In genomic region chr10:110305767-110306451, GRCh38 we compare ENCODE assay signal across 8 cellular contexts. TPM values are rescaled to one million over a fixed set of nuclear protein-coding genes. Genes with fewer than 3 reads are reported as not detected.
DNase-seq lines count a peak whose midpoint lies in the region; ATAC-seq, FAIRE-seq and TF ChIP-seq lines count a peak whose summit lies in the region.

No MANE protein-coding gene starts in this region.

- FAIRE-seq in GM12878 (lab: Jason Lieb, UNC) (peak; percentile 54), small intestine (lab: Jason Lieb, UNC) (no peak)

- in situ Hi-C loops in GM12878 (cut with MboI) = loop anchor here (10.0 to 25.0 kb wide), 2 partner anchors 369 to 1831 kb away; no protein-coding TSS in a partner anchor

- H3K4me1 ChIP-seq in GM12878 (ENCODE audit: control insufficient read depth, insufficient read depth, low read length) (peaks cover 7% of the 10 kb centered on the region; the same call in 1 of the 2 replicates), iPS-20b (ENCODE audit: insufficient read depth, low read length) (peaks cover 8% of the 10 kb centered on the region), small intestine (ENCODE audit: control insufficient read depth in 2 of 2, insufficient read depth in 1 of 2, low read depth in 1 of 2, low read length in 1 of 2) (peaks cover 5% of the 10 kb centered on the region in 2 donors)

- SMC1A ChIA-PET in GM12878 (lab: Charles Lee; ENCODE audit: uncharacterized antibody, unreplicated experiment) = interaction anchor here (0.8 to 5.4 kb wide), 32 partner anchors 8 to 613 kb away, joined by 3 to 69 read pairs (median 5); partner anchors contain the start of genes BBIP1 and SHOC2

- TF ChIP-seq CTCF in GM10248 (IDR thresholded peaks at IDR 0.05; ENCODE audit: control extremely low read depth, extremely low read depth, low read depth, missing control alignments) (peak; percentile 53), HFF-Myc (IDR thresholded peaks at IDR 0.05; ENCODE audit: low read depth, low read length, missing control alignments) (peak; percentile 61), GM12878 (IDR thresholded peaks at IDR 0.05 in 2 of 3, conservative IDR thresholded peaks at IDR 0.05 in 1 of 3; ENCODE audit: control insufficient read depth in 2 of 3, extremely low read depth in 1 of 3, insufficient read depth in 1 of 3, low read depth in 3 of 3, low read length in 3 of 3) (peak; percentile 61 to 83 (median 63))

- H3K27me3 ChIP-seq in GM12878 (replicated peaks in 1 of 2; ENCODE audit: control insufficient read depth in 2 of 2, insufficient read depth in 2 of 2, low read length in 1 of 2) (no peaks in the 10 kb centered on the region), iPS-20b (ENCODE audit: insufficient read depth, low read length) (no peaks in the 10 kb centered on the region), small intestine (ENCODE audit: control insufficient read depth in 2 of 2, insufficient read depth in 2 of 2, low read length in 2 of 2) (no peaks in the 10 kb centered on the region)

- DNase-seq in GM10248 (ENCODE audit: extremely low spot score) (peak; percentile 58), HFF-Myc (ENCODE audit: extremely low read depth, low read depth) (peak; percentile 76), NCI-H1092 (lab: John Stamatoyannopoulos, UW) (peak; percentile 10), SKM-1 (lab: John Stamatoyannopoulos, UW; ENCODE audit: unreplicated experiment) (peak; percentile 95), GM12878 (ENCODE audit: low read depth, low spot score) (peak; percentile 65), small intestine (peak; percentile 84), mesenteric fat pad (ENCODE audit: low spot score) (no peak)

- intact Hi-C loops in GM12878 (cut with micrococcal nuclease; ENCODE audit: unreplicated experiment) = loop anchor here (1.0 to 10.0 kb wide), 4 partner anchors 294 to 699 kb away; no protein-coding TSS in a partner anchor

- 61% methylated on average over 17 of the region's 17 CpGs for WGBS in GM12878 (ENCODE audit: insufficient coverage, insufficient replicate concordance, low lambda C conversion rate, missing lambda C conversion rate)
- WGBS in small intestine, 3 donors = 59 to 65% (median 63%) methylated on average over 17 of the region's 17 CpGs

- no TSS peak for BruUV-seq in GM12878 (replicated peaks; lab: Mats Ljungman, UMichigan)

- peak; percentile 87 for TF ChIP-seq RAD21 in GM12878 (IDR thresholded peaks at IDR 0.05; ENCODE audit: insufficient read depth, low read depth, low read length)

- no peak for TF ChIP-seq POLR2A in GM12878 (IDR thresholded peaks at IDR 0.05; ENCODE audit: low read depth, low read length)

- no peak for TF ChIP-seq EP300 in GM12878 (IDR thresholded peaks at IDR 0.05; ENCODE audit: borderline replicate concordance in 1 of 2, control insufficient read depth in 1 of 2, low read depth in 2 of 2, low read length in 2 of 2)

- H3K9me3 ChIP-seq in GM12878 (replicated peaks; ENCODE audit: control insufficient read depth, insufficient read depth, low read length) (no peaks in the 10 kb centered on the region), iPS-20b (ENCODE audit: insufficient read depth, low read depth, low read length) (no peaks in the 10 kb centered on the region), small intestine (ENCODE audit: control insufficient read depth, low read depth) (no peaks in the 10 kb centered on the region)

- H3K36me3 ChIP-seq in GM12878 (ENCODE audit: control insufficient read depth in 2 of 2, insufficient read depth in 2 of 2, low read length in 1 of 2) = peaks cover 0 to 6% of the 10 kb centered on the region in 2 experiments; a peak in 1 of 4 replicates
- peaks cover 28% of the 10 kb centered on the region for H3K36me3 ChIP-seq in iPS-20b (ENCODE audit: insufficient read depth, low read depth, low read length)
- H3K36me3 ChIP-seq in small intestine (ENCODE audit: control insufficient read depth in 2 of 2, insufficient read depth in 2 of 2, low read length in 2 of 2) = peaks cover 0 to 4% of the 10 kb centered on the region in 2 donors

- POLR2A ChIA-PET in GM10248 (lab: Yijun Ruan, JAX) (interaction anchor here (0.6 to 1.5 kb wide), 3 partner anchors 50 to 198 kb away, joined by 3 read pairs; no protein-coding TSS in a partner anchor), GM12878 (lab: Charles Lee) (interaction anchor here (0.6 to 1.9 kb wide), 22 partner anchors 8 to 305 kb away, joined by 3 to 10 read pairs (median 4); no protein-coding TSS in a partner anchor)

- H4K20me1 ChIP-seq in GM12878 (ENCODE audit: control insufficient read depth, insufficient read depth) = no peaks in the 10 kb centered on the region

- H2AFZ ChIP-seq in GM12878 (ENCODE audit: control insufficient read depth, low read depth, low read length) = peak overlapping the region; percentile 48

- H3K4me3 ChIP-seq in HFF-Myc (replicated peaks; ENCODE audit: low read depth, low read length) (peak overlapping the region; percentile 87; the same call in 1 of the 2 replicates), GM12878 (no peak overlapping the region), iPS-20b (ENCODE audit: low read length) (peak overlapping the region; percentile 100; the same call in 1 of the 2 replicates), small intestine (ENCODE audit: low read depth in 1 of 2, low read length in 2 of 2) (no peak overlapping the region)

- H3K9ac ChIP-seq in GM12878 (ENCODE audit: control insufficient read depth, insufficient read depth, low read length) = peak overlapping the region; percentile 92; the same call in 1 of the 2 replicates
- no peak overlapping the region for H3K9ac ChIP-seq in iPS-20b (ENCODE audit: low read depth, low read length)

- CTCF ChIA-PET in GM10248 (lab: Yijun Ruan, JAX) = interaction anchor here (0.9 to 8.1 kb wide), 37 partner anchors 10 to 1831 kb away, joined by 3 to 86 read pairs (median 5); no protein-coding TSS in a partner anchor
- CTCF ChIA-PET in GM12878 (lab: Yijun Ruan, JAX) = interaction anchor here (0.6 to 7.0 kb wide), 46 partner anchors 9 to 467 kb away, joined by 3 to 191 read pairs (median 6); partner anchors contain the start of gene SMC3

- peaks cover 40% of the 10 kb centered on the region for H3K79me2 ChIP-seq in GM12878 (ENCODE audit: control insufficient read depth, insufficient read depth, low read length)

- no peak overlapping the region for H3K27ac ChIP-seq in GM12878 (ENCODE audit: control insufficient read depth, insufficient read depth)
- no peak overlapping the region for H3K27ac ChIP-seq in iPS-20b (ENCODE audit: low read length)
- H3K27ac ChIP-seq in small intestine (ENCODE audit: low read depth in 1 of 2, low read length in 1 of 2) = no peak overlapping the region

- ATAC-seq in GM12878 = peak; percentile 72

- RAD21 ChIA-PET in GM12878 (lab: Charles Lee; ENCODE audit: unreplicated experiment) = interaction anchor here (0.8 to 6.9 kb wide), 26 partner anchors 8 to 1831 kb away, joined by 3 to 151 read pairs (median 5); partner anchors contain the start of genes BBIP1, SHOC2 and SMC3

- H3K4me2 ChIP-seq in GM12878 (ENCODE audit: control insufficient read depth, insufficient read depth) = peak overlapping the region; percentile 62; the same call in 1 of the 2 replicates

TF ChIP-seq in GM12878, 131 proteins besides CTCF, POLR2A, EP300 and RAD21 (continues in another document):
- TF ChIP-seq, protein P1, sequence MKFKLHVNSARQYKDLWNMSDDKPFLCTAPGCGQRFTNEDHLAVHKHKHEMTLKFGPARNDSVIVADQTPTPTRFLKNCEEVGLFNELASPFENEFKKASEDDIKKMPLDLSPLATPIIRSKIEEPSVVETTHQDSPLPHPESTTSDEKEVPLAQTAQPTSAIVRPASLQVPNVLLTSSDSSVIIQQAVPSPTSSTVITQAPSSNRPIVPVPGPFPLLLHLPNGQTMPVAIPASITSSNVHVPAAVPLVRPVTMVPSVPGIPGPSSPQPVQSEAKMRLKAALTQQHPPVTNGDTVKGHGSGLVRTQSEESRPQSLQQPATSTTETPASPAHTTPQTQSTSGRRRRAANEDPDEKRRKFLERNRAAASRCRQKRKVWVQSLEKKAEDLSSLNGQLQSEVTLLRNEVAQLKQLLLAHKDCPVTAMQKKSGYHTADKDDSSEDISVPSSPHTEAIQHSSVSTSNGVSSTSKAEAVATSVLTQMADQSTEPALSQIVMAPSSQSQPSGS (IDR thresholded peaks at IDR 0.05; ENCODE audit: low read length) = no peak
- TF ChIP-seq SMC3 (IDR thresholded peaks at IDR 0.05; ENCODE audit: borderline replicate concordance, low read length) (peak; percentile 78), RELA (IDR thresholded peaks at IDR 0.05; ENCODE audit: borderline replicate concordance, partially characterized antibody) (no peak)

RNA-seq across cellular contexts. Expression of gene SMNDC1, which starts 1.2 kb away (rescaled TPM):
- 36.2 and 40.2 TPM in 2 replicates for total RNA-seq in GM12878 (2013; cell fraction: nucleolus; rRNA removed)
- total RNA-seq in GM12878 (2014; rRNA removed) (4.6 and 7.8 TPM in 2 replicates), GM12878 (2014; rRNA removed; fragmentation: Illumina TruSeq; extraction: Trizol) (11.0 and 12.3 TPM in 2 replicates), GM12878 (2021) (32.8 and 37.2 TPM in 2 replicates), mesenteric fat pad (26.1 TPM)
- polyA plus RNA-seq in GM12878 (2011; ENCODE audit: low read depth) = 7.3 TPM
- polyA plus RNA-seq in GM12878 (2011; rRNA removed) (17.1 and 25.3 TPM in 2 replicates), GM12878 (2014; fragmentation: Illumina TruSeq; extraction: Trizol) (35.3 and 44.0 TPM in 2 replicates), GM12878 (2014; fragmentation: Nextera tagmentation; extraction: Ambion mirVana) (10 to 100 TPM; 10.1 to 12.9 TPM), GM12878 (2014; rRNA removed) (12.5 and 19.1 TPM in 2 replicates), GM12878 (2016; fragmentation: Nextera tagmentation; extraction: Ambion mirVana) (10 to 100 TPM; 22.7 to 26.5 TPM), small intestine (10 to 100 TPM; 11.3 to 12.3 (median 11.7) TPM)
- polyA plus RNA-seq in GM12878 (2011; cell fraction: cytosol; rRNA removed) = 6.1 and 6.5 TPM in 2 replicates
- polyA plus RNA-seq in GM12878 (2011; cell fraction: nucleus; rRNA removed) = 10.0 and 12.6 TPM in 2 replicates
- polyA plus RNA-seq in GM12878 (2012) = 14.0 and 21.2 TPM in 2 replicates
- polyA minus RNA-seq in GM12878 (2011; rRNA and poly(A)+ RNA removed) = 4.6 and 9.4 TPM in 2 replicates
- polyA minus RNA-seq in GM12878 (2011; cell fraction: cytosol; rRNA and poly(A)+ RNA removed) = 4.4 and 8.5 TPM in 2 replicates
- 11.8 and 21.9 TPM in 2 replicates for polyA minus RNA-seq in GM12878 (2011; cell fraction: nucleus; rRNA and poly(A)+ RNA removed)

Comparison
In these comparisons a context has a peak if more than half of its experiments do, and no peak if none do; other contexts are left out.
1. H3K4me3 ChIP-seq: peak in HFF-Myc (single experiment) and iPS-20b (single experiment); none in GM12878 (single experiment) and small intestine (0 of 2).
2. Peak in every context shown above with its lines, with median percentiles within 50 percentile points of each other: CTCF ChIP-seq.